Comparison of ENCODE assay signal across 1 cellular context in genomic region chr12:111451649-111452129, GRCh38.
A peak's percentile ranks its signal among the peaks of the same experiment; 100 is the strongest.
TF ChIP-seq lines count a peak whose summit lies in the region.

No MANE protein-coding gene starts in this region.

TF ChIP-seq in HepG2, 621 proteins besides CTCF, POLR2A, EP300 and RAD21:
- TF ChIP-seq RFXANK (CRISPR knock-in tag; IDR thresholded peaks at IDR 0.05): no peak
- no peak for TF ChIP-seq FOXJ3 (CRISPR knock-in tag; IDR thresholded peaks at IDR 0.05; ENCODE audit: borderline replicate concordance)
- no peak for TF ChIP-seq ETV6 (CRISPR knock-in tag; conservative IDR thresholded peaks at IDR 0.05)
- TF ChIP-seq GABPA (IDR thresholded peaks at IDR 0.05; ENCODE audit: low read depth, low read length): no peak
- 0 out of 2 replicates have a peak, but pooled peaks have one; percentile 16 for TF ChIP-seq GABPA (CRISPR knock-in tag; IDR thresholded peaks at IDR 0.05; ENCODE audit: low read depth)
- peak; percentile 60 for TF ChIP-seq SMC3 (IDR thresholded peaks at IDR 0.05; ENCODE audit: low read length)
- TF ChIP-seq ZNF329 (CRISPR knock-in tag; IDR thresholded peaks at IDR 0.05; ENCODE audit: low read depth): no peak
- TF ChIP-seq PRDM4 (CRISPR knock-in tag; IDR thresholded peaks at IDR 0.05; ENCODE audit: borderline replicate concordance): no peak
- TF ChIP-seq BRF2 (CRISPR knock-in tag; IDR thresholded peaks at IDR 0.05): no peak
- no peak for TF ChIP-seq TEAD3 (CRISPR knock-in tag; optimal IDR thresholded peaks at IDR 0.05; ENCODE audit: borderline replicate concordance)
- TF ChIP-seq STAG1 (CRISPR knock-in tag; IDR thresholded peaks at IDR 0.05): peak; percentile 67
- no peak for TF ChIP-seq ZNF282 (IDR thresholded peaks at IDR 0.05; ENCODE audit: partially characterized antibody)
- peak; percentile 84 for TF ChIP-seq RBM22 (optimal IDR thresholded peaks at IDR 0.05; ENCODE audit: low read length)
- TF ChIP-seq MLXIP (CRISPR knock-in tag; IDR thresholded peaks at IDR 0.05; ENCODE audit: borderline replicate concordance): no peak
- 0 out of 2 replicates have a peak, but pooled peaks have one; percentile 15 for TF ChIP-seq KAT8 (CRISPR knock-in tag; IDR thresholded peaks at IDR 0.05)
TF ChIP-seq in HepG2: peak in this region for 5.
